ENCODE assay signal across 1 cellular context in the genomic region with DNA sequence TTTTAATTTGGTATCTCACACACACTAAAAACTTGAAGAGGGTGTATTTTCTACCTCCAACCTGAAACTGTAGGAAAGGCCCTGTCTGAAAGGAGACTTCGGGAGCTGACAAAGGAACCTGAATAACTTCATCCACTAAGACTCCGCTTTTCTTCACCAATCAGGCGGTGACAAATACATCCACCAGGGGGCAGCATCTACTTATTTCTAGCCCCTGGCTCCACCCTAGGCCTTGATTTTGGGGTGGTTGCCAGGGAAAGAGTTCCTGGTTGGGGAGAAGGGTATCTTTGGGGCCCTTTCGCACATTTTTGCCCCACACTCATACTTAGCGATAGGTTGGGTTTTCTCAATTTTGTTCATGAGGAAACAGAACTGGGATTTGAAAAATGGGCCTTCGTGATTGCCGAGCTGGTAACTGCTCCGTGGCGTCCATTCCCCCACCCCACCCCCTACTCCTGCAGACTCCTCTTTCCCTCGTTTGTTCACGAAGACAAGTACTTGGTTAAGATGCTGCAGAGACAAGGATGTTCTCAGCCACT.
TF ChIP-seq lines count a peak whose summit lies in the region.

No MANE protein-coding gene starts in this region.

TF ChIP-seq in HepG2, 621 proteins besides CTCF, POLR2A, EP300 and RAD21 (continued from another document and continues in another):
- no peak for TF ChIP-seq ZNF260 (CRISPR knock-in tag; IDR thresholded peaks at IDR 0.05; ENCODE audit: borderline replicate concordance, low read depth)
- TF ChIP-seq NFRKB (IDR thresholded peaks at IDR 0.05) = no peak
- TF ChIP-seq SALL2 (CRISPR knock-in tag; IDR thresholded peaks at IDR 0.05) = peak; percentile 74; the same call in 1 of the 2 replicates
- TF ChIP-seq KLF15 (CRISPR knock-in tag; IDR thresholded peaks at IDR 0.05; ENCODE audit: borderline replicate concordance) = no peak
- TF ChIP-seq FOXK1 (CRISPR knock-in tag; IDR thresholded peaks at IDR 0.05; ENCODE audit: borderline replicate concordance, low read depth) = no peak
- TF ChIP-seq, protein P1, sequence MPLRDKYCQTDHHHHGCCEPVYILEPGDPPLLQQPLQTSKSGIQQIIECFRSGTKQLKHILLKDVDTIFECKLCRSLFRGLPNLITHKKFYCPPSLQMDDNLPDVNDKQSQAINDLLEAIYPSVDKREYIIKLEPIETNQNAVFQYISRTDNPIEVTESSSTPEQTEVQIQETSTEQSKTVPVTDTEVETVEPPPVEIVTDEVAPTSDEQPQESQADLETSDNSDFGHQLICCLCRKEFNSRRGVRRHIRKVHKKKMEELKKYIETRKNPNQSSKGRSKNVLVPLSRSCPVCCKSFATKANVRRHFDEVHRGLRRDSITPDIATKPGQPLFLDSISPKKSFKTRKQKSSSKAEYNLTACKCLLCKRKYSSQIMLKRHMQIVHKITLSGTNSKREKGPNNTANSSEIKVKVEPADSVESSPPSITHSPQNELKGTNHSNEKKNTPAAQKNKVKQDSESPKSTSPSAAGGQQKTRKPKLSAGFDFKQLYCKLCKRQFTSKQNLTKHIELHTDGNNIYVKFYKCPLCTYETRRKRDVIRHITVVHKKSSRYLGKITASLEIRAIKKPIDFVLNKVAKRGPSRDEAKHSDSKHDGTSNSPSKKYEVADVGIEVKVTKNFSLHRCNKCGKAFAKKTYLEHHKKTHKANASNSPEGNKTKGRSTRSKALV (CRISPR knock-in tag; IDR thresholded peaks at IDR 0.05) = peak; percentile 38; the same call in 1 of the 2 replicates
- 0 out of 2 replicates have a peak, but pooled peaks have one; percentile 42 for TF ChIP-seq GZF1 (CRISPR knock-in tag; IDR thresholded peaks at IDR 0.05)
- no peak for TF ChIP-seq GTF2F1 (IDR thresholded peaks at IDR 0.05; ENCODE audit: low read length)
- TF ChIP-seq, protein P2, sequence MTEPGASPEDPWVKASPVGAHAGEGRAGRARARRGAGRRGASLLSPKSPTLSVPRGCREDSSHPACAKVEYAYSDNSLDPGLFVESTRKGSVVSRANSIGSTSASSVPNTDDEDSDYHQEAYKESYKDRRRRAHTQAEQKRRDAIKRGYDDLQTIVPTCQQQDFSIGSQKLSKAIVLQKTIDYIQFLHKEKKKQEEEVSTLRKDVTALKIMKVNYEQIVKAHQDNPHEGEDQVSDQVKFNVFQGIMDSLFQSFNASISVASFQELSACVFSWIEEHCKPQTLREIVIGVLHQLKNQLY (CRISPR knock-in tag; IDR thresholded peaks at IDR 0.05) = no peak; the same call in 1 of the 2 replicates
- 0 out of 2 replicates have a peak, but pooled peaks have one; percentile 26 for TF ChIP-seq FOXO1 (CRISPR knock-in tag; IDR thresholded peaks at IDR 0.05)
- no peak for TF ChIP-seq TBL1XR1 (IDR thresholded peaks at IDR 0.05; ENCODE audit: borderline replicate concordance, low read length, partially characterized antibody)
- TF ChIP-seq, protein P3, sequence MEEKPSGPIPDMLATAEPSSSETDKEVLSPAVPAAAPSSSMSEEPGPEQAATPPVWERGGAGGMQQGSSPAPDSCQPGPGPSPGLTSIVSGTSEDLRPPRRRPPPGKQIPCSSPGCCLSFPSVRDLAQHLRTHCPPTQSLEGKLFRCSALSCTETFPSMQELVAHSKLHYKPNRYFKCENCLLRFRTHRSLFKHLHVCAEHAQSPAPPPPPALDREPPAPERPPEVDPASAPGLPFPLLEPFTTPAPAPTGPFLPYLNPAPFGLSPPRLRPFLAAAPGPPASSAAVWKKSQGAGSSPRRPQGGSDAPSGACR (CRISPR knock-in tag; IDR thresholded peaks at IDR 0.05) = 0 out of 2 replicates have a peak, but pooled peaks have one; percentile 52
- TF ChIP-seq, protein P4, sequence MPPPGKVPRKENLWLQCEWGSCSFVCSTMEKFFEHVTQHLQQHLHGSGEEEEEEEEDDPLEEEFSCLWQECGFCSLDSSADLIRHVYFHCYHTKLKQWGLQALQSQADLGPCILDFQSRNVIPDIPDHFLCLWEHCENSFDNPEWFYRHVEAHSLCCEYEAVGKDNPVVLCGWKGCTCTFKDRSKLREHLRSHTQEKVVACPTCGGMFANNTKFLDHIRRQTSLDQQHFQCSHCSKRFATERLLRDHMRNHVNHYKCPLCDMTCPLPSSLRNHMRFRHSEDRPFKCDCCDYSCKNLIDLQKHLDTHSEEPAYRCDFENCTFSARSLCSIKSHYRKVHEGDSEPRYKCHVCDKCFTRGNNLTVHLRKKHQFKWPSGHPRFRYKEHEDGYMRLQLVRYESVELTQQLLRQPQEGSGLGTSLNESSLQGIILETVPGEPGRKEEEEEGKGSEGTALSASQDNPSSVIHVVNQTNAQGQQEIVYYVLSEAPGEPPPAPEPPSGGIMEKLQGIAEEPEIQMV (CRISPR knock-in tag; IDR thresholded peaks at IDR 0.05; ENCODE audit: low read depth) = 0 out of 2 replicates have a peak, but pooled peaks have one; percentile 46
- peak; percentile 84 for TF ChIP-seq SMAD3 (CRISPR knock-in tag; IDR thresholded peaks at IDR 0.05)
- 0 out of 2 replicates have a peak, but pooled peaks have one; percentile 49 for TF ChIP-seq ZFAT (CRISPR knock-in tag; conservative IDR thresholded peaks at IDR 0.05)
- TF ChIP-seq ZNF720 (CRISPR knock-in tag; IDR thresholded peaks at IDR 0.05) = no peak
- TF ChIP-seq, protein P5, sequence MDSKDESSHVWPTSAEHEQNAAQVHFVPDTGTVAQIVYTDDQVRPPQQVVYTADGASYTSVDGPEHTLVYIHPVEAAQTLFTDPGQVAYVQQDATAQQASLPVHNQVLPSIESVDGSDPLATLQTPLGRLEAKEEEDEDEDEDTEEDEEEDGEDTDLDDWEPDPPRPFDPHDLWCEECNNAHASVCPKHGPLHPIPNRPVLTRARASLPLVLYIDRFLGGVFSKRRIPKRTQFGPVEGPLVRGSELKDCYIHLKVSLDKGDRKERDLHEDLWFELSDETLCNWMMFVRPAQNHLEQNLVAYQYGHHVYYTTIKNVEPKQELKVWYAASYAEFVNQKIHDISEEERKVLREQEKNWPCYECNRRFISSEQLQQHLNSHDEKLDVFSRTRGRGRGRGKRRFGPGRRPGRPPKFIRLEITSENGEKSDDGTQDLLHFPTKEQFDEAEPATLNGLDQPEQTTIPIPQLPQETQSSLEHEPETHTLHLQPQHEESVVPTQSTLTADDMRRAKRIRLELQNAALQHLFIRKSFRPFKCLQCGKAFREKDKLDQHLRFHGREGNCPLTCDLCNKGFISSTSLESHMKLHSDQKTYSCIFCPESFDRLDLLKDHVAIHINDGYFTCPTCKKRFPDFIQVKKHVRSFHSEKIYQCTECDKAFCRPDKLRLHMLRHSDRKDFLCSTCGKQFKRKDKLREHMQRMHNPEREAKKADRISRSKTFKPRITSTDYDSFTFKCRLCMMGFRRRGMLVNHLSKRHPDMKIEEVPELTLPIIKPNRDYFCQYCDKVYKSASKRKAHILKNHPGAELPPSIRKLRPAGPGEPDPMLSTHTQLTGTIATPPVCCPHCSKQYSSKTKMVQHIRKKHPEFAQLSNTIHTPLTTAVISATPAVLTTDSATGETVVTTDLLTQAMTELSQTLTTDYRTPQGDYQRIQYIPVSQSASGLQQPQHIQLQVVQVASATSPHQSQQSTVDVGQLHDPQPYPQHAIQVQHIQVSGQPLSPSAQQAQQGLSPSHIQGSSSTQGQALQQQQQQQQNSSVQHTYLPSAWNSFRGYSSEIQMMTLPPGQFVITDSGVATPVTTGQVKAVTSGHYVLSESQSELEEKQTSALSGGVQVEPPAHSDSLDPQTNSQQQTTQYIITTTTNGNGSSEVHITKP (CRISPR knock-in tag; IDR thresholded peaks at IDR 0.05; ENCODE audit: low read depth) = 0 out of 2 replicates have a peak, but pooled peaks have one; percentile 40
- TF ChIP-seq SP1 (IDR thresholded peaks at IDR 0.05) = no peak
- TF ChIP-seq SP1 (CRISPR knock-in tag; IDR thresholded peaks at IDR 0.05) = no peak
- TF ChIP-seq FOXC1 (CRISPR knock-in tag; IDR thresholded peaks at IDR 0.05; ENCODE audit: borderline replicate concordance) = peak; percentile 52; the same call in 1 of the 2 replicates
- TF ChIP-seq ZNF121 (CRISPR knock-in tag; IDR thresholded peaks at IDR 0.05) = no peak
- TF ChIP-seq, protein P6, sequence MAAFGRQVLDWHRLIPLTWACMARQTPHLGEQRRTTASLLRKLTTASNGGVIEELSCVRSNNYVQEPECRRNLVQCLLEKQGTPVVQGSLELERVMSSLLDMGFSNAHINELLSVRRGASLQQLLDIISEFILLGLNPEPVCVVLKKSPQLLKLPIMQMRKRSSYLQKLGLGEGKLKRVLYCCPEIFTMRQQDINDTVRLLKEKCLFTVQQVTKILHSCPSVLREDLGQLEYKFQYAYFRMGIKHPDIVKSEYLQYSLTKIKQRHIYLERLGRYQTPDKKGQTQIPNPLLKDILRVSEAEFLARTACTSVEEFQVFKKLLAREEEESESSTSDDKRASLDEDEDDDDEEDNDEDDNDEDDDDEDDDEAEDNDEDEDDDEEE (CRISPR knock-in tag; IDR thresholded peaks at IDR 0.05) = no peak
- TF ChIP-seq ZNF30 (CRISPR knock-in tag; IDR thresholded peaks at IDR 0.05) = no peak
- TF ChIP-seq ZNF850 (CRISPR knock-in tag; conservative IDR thresholded peaks at IDR 0.05) = 0 out of 2 replicates have a peak, but pooled peaks have one; percentile 45
- TF ChIP-seq ZNF317 (CRISPR knock-in tag; IDR thresholded peaks at IDR 0.05) = no peak
- 0 out of 2 replicates have a peak, but pooled peaks have one; percentile 17 for TF ChIP-seq CREM (IDR thresholded peaks at IDR 0.05)
- TF ChIP-seq CREM (CRISPR knock-in tag; IDR thresholded peaks at IDR 0.05) = no peak
- TF ChIP-seq SMC3 (IDR thresholded peaks at IDR 0.05; ENCODE audit: low read length) = peak; percentile 100
- TF ChIP-seq AGO1 (IDR thresholded peaks at IDR 0.05; ENCODE audit: low read depth, low read length, poor library complexity, severe bottlenecking) = no peak
- 0 out of 2 replicates have a peak, but pooled peaks have one; percentile 30 for TF ChIP-seq MEIS2 (CRISPR knock-in tag; IDR thresholded peaks at IDR 0.05)
- no peak for TF ChIP-seq MED8 (CRISPR knock-in tag; IDR thresholded peaks at IDR 0.05; ENCODE audit: insufficient replicate concordance)
- no peak; the same call in 1 of the 2 replicates for TF ChIP-seq ZFP37 (CRISPR knock-in tag; IDR thresholded peaks at IDR 0.05; ENCODE audit: borderline replicate concordance)
- TF ChIP-seq, protein P7, sequence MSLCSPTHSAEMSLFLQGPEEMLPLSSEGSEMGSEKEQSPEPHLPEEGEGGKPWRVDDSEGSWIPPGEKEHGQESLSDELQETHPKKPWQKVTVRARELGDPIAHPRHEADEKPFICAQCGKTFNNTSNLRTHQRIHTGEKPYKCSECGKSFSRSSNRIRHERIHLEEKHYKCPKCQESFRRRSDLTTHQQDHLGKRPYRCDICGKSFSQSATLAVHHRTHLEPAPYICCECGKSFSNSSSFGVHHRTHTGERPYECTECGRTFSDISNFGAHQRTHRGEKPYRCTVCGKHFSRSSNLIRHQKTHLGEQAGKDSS (CRISPR knock-in tag; IDR thresholded peaks at IDR 0.05; ENCODE audit: borderline replicate concordance, low read depth) = peak; percentile 62; the same call in 1 of the 2 replicates
- TF ChIP-seq, protein P8, sequence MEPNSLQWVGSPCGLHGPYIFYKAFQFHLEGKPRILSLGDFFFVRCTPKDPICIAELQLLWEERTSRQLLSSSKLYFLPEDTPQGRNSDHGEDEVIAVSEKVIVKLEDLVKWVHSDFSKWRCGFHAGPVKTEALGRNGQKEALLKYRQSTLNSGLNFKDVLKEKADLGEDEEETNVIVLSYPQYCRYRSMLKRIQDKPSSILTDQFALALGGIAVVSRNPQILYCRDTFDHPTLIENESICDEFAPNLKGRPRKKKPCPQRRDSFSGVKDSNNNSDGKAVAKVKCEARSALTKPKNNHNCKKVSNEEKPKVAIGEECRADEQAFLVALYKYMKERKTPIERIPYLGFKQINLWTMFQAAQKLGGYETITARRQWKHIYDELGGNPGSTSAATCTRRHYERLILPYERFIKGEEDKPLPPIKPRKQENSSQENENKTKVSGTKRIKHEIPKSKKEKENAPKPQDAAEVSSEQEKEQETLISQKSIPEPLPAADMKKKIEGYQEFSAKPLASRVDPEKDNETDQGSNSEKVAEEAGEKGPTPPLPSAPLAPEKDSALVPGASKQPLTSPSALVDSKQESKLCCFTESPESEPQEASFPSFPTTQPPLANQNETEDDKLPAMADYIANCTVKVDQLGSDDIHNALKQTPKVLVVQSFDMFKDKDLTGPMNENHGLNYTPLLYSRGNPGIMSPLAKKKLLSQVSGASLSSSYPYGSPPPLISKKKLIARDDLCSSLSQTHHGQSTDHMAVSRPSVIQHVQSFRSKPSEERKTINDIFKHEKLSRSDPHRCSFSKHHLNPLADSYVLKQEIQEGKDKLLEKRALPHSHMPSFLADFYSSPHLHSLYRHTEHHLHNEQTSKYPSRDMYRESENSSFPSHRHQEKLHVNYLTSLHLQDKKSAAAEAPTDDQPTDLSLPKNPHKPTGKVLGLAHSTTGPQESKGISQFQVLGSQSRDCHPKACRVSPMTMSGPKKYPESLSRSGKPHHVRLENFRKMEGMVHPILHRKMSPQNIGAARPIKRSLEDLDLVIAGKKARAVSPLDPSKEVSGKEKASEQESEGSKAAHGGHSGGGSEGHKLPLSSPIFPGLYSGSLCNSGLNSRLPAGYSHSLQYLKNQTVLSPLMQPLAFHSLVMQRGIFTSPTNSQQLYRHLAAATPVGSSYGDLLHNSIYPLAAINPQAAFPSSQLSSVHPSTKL (CRISPR knock-in tag; IDR thresholded peaks at IDR 0.05) = peak; percentile 55
- TF ChIP-seq DPF2 (CRISPR knock-in tag; IDR thresholded peaks at IDR 0.05; ENCODE audit: borderline replicate concordance, low read depth) = no peak
- TF ChIP-seq ZNF782 (CRISPR knock-in tag; IDR thresholded peaks at IDR 0.05; ENCODE audit: borderline replicate concordance) = peak; percentile 36; the same call in 1 of the 2 replicates
- TF ChIP-seq ZNF180 (CRISPR knock-in tag; IDR thresholded peaks at IDR 0.05; ENCODE audit: borderline replicate concordance, low read depth) = no peak
- TF ChIP-seq NCOA2 (CRISPR knock-in tag; IDR thresholded peaks at IDR 0.05) = peak; percentile 29; the same call in 1 of the 2 replicates
- no peak for TF ChIP-seq TOE1 (CRISPR knock-in tag; IDR thresholded peaks at IDR 0.05)
- TF ChIP-seq, protein P9, sequence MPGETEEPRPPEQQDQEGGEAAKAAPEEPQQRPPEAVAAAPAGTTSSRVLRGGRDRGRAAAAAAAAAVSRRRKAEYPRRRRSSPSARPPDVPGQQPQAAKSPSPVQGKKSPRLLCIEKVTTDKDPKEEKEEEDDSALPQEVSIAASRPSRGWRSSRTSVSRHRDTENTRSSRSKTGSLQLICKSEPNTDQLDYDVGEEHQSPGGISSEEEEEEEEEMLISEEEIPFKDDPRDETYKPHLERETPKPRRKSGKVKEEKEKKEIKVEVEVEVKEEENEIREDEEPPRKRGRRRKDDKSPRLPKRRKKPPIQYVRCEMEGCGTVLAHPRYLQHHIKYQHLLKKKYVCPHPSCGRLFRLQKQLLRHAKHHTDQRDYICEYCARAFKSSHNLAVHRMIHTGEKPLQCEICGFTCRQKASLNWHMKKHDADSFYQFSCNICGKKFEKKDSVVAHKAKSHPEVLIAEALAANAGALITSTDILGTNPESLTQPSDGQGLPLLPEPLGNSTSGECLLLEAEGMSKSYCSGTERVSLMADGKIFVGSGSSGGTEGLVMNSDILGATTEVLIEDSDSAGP (CRISPR knock-in tag; IDR thresholded peaks at IDR 0.05; ENCODE audit: borderline replicate concordance) = 0 out of 2 replicates have a peak, but pooled peaks have one; percentile 44
- TF ChIP-seq MED1 (CRISPR knock-in tag; IDR thresholded peaks at IDR 0.05) = peak; percentile 76
- TF ChIP-seq HMG20A (CRISPR knock-in tag; IDR thresholded peaks at IDR 0.05; ENCODE audit: borderline replicate concordance) = 0 out of 2 replicates have a peak, but pooled peaks have one; percentile 30
- TF ChIP-seq ZNF446 (CRISPR knock-in tag; IDR thresholded peaks at IDR 0.05) = no peak
